ENCODE assay signal across 15 cellular contexts in genomic region chr11:44870615-44871176, GRCh38.
"Had no signal": no experiment of that assay in that cellular context is flagged by ENCODE, and none has a peak within 500 bp of the region (broad histone marks: within the 10 kb centered on the region; RNA-seq: fewer than 3 reads in every experiment).

No MANE protein-coding gene starts in this region.

- DNase-seq: activated B cell treated with CpG ODN at 0.5 μM for 24 hours; activated CD4-positive, alpha-beta T cell treated with anti-CD3 and anti-CD28 coated beads, Interleukin-2, amount 50 U/mL, for 1 hour; activated naive CD4-positive, alpha-beta T cell treated with anti-CD3 and anti-CD28 coated beads, Interleukin-2, amount 50 U/mL, for 16 hours; adrenal gland; dermis blood vessel endothelial cell; endodermal cell; foreskin fibroblast; mammary epithelial cell; mucosa of descending colon; transverse colon had no signal

- H3K4me3 ChIP-seq: adrenal gland, mucosa of descending colon, SK-N-MC, skin epidermis, transverse colon had no signal

- ATAC-seq: mucosa of descending colon; stimulated activated memory B cell treated with anti-CD40 and anti-IgM and Interleukin-4, amounts not matched to agents 10 μg/mL and 1 μg/mL and 100 μg/mL, for 72 hours had no signal

- H3K9me3 Mint-ChIP-seq: endodermal cell had no signal

- H3K36me3 Mint-ChIP-seq: stimulated activated memory B cell treated with anti-CD40 and anti-IgM and Interleukin-4, amounts not matched to agents 10 μg/mL and 1 μg/mL and 100 μg/mL, for 72 hours had no signal

- H3K27ac Mint-ChIP-seq: activated B cell treated with CpG ODN at 0.5 μM for 24 hours; endodermal cell; stimulated activated memory B cell treated with anti-CD40 and anti-IgM and Interleukin-4, amounts not matched to agents 10 μg/mL and 1 μg/mL and 100 μg/mL, for 72 hours; T-helper 1 cell treated with Interleukin-12 subunit alpha and Interleukin-12 subunit beta and Interleukin-4 antibody, amounts not matched to agents 30 μg/mL and 1 μg/mL, for 36 hours had no signal

- H3K4me3 Mint-ChIP-seq: activated B cell treated with CpG ODN at 0.5 μM for 24 hours; endodermal cell; stimulated activated memory B cell treated with anti-CD40 and anti-IgM and Interleukin-4, amounts not matched to agents 10 μg/mL and 1 μg/mL and 100 μg/mL, for 72 hours; T-helper 1 cell treated with Interleukin-12 subunit alpha and Interleukin-12 subunit beta and Interleukin-4 antibody, amounts not matched to agents 30 μg/mL and 1 μg/mL, for 36 hours had no signal

- H3K27me3 ChIP-seq: adrenal gland, transverse colon had no signal

- FAIRE-seq: TTC549 had no signal

- H3K9me3 ChIP-seq: adrenal gland, mucosa of descending colon, transverse colon had no signal

- H3K36me3 ChIP-seq: adrenal gland, transverse colon had no signal

- H3K27me3 Mint-ChIP-seq: activated B cell treated with CpG ODN at 0.5 μM for 24 hours; stimulated activated memory B cell treated with anti-CD40 and anti-IgM and Interleukin-4, amounts not matched to agents 10 μg/mL and 1 μg/mL and 100 μg/mL, for 72 hours had no signal

- H3K27ac ChIP-seq: adrenal gland, SK-N-MC, skin epidermis had no signal
